In the genomic region with DNA sequence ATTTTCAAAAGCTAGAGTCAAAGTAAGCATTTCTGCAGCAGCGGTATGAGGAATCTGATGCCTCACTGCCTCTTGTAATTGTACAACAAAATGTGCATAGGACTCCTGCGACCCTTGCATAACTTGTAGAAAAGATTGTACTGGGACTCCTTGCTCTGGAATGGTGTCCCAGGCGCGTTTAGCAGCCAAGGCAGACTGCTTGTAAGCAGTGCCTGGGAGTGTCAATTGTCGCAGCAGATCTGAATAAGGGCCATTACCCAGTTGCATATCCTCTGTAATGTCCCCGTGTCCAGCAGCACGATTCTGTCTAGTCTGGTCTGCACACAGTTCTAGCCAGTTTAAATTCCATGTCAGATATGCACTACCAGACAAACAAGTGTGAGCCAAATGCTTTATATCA, we compare ENCODE assay signal across 21 cellular contexts.
DNase-seq lines count a peak whose midpoint lies in the region; ATAC-seq, FAIRE-seq and TF ChIP-seq lines count a peak whose summit lies in the region.
"Had no signal": no experiment of that assay in that cellular context is flagged by ENCODE, and none has a peak within 500 bp of the region (broad histone marks: within the 10 kb centered on the region; RNA-seq: fewer than 3 reads in every experiment).

No MANE protein-coding gene starts in this region.

- H3K9me3 ChIP-seq in K562 (replicated peaks; ENCODE audit: control insufficient read depth, insufficient read depth, low read depth, low read length) (peaks cover 20% of the 10 kb centered on the region), psoas muscle (no peaks in the 10 kb centered on the region), neural progenitor cell (ENCODE audit: low read depth) (no peaks in the 10 kb centered on the region)
- H3K9me3 ChIP-seq: BE2C, Caco-2 had no signal

- H3K4me3 ChIP-seq in K562, result no peak overlapping the region
- no peak overlapping the region for H3K4me3 ChIP-seq in psoas muscle
- no peak overlapping the region for H3K4me3 ChIP-seq in foreskin fibroblast (ENCODE audit: low read depth in 1 of 2, low read length in 2 of 2)
- H3K4me3 ChIP-seq in neural progenitor cell, result no peak overlapping the region
- H3K4me3 ChIP-seq: GM23248 had no signal

- no peak overlapping the region for H3K4me3 Mint-ChIP-seq in neural progenitor cell
- H3K4me3 Mint-ChIP-seq: CD4-positive, CD25-positive, alpha-beta regulatory T cell had no signal

- no peaks in the 10 kb centered on the region for H4K20me1 ChIP-seq in K562 (replicated peaks; ENCODE audit: control insufficient read depth, insufficient read depth, low read length)
- H4K20me1 ChIP-seq in neural progenitor cell (ENCODE audit: low read depth), result no peaks in the 10 kb centered on the region

- H3K9ac ChIP-seq in K562 (ENCODE audit: insufficient read depth in 1 of 2, low read depth in 2 of 2, low read length in 2 of 2), result no peak overlapping the region
- no peak overlapping the region for H3K9ac ChIP-seq in neural progenitor cell
- H3K9ac ChIP-seq: GM23248 had no signal

- no peak for ATAC-seq in K562
- peak in 2 of 4 donors; percentile 8 to 26 for ATAC-seq in psoas muscle

- H3K4me2 ChIP-seq in K562 (ENCODE audit: insufficient read depth, low read length) (no peak overlapping the region), neural progenitor cell (no peak overlapping the region)

- no peaks in the 10 kb centered on the region for H3K9me1 ChIP-seq in K562 (ENCODE audit: control insufficient read depth, insufficient read depth, low read length)

- peaks cover 8% of the 10 kb centered on the region for H3F3A ChIP-seq in neural progenitor cell (ENCODE audit: low read depth)

- no peak for TF ChIP-seq POLR2A in K562 (conservative IDR thresholded peaks at IDR 0.05)

- H3K4me1 Mint-ChIP-seq in neural progenitor cell, result peaks cover 26% of the 10 kb centered on the region

- WGBS in K562 (ENCODE audit: insufficient coverage, low coverage, missing lambda C conversion rate), result 92% methylated on average over 7 of the region's 7 CpGs
- WGBS in psoas muscle, 3 donors, result 28 to 53% (median 44%) methylated on average over 7 of the region's 7 CpGs

- intact Hi-C loops in K562 (cut with micrococcal nuclease), result no loop called here
- intact Hi-C loops in psoas muscle (cut with DNase I), result no loop called here

- no peak overlapping the region for H3K27ac Mint-ChIP-seq in neural progenitor cell
- H3K27ac Mint-ChIP-seq: CD4-positive, CD25-positive, alpha-beta regulatory T cell had no signal

- no peak for TF ChIP-seq EP300 in K562 (IDR thresholded peaks at IDR 0.05; ENCODE audit: low read length)

- H2AFZ ChIP-seq in K562 (ENCODE audit: low read depth, low read length), result no peak overlapping the region
- H2AFZ ChIP-seq in neural progenitor cell (replicated peaks), result no peak overlapping the region
- H2AFZ ChIP-seq: GM23248 had no signal

- no peak overlapping the region for H3K27ac ChIP-seq in K562 (ENCODE audit: extremely low read depth, low read depth, low read length)
- H3K27ac ChIP-seq in psoas muscle, result peak overlapping the region; percentile 92
- no peak overlapping the region for H3K27ac ChIP-seq in neural progenitor cell
- H3K27ac ChIP-seq: GM23248, HL-60 had no signal

- CTCF ChIA-PET in K562 (lab: Yijun Ruan, JAX; ENCODE audit: low intra/inter-chr PET ratio), result interaction anchor here (0.7 kb wide), 1 partner anchor 920 kb away, joined by 4 read pairs; no protein-coding TSS in a partner anchor

- H3K79me2 ChIP-seq in K562 (ENCODE audit: control insufficient read depth, insufficient read depth, low read length) (no peaks in the 10 kb centered on the region), neural progenitor cell (ENCODE audit: low read depth) (no peaks in the 10 kb centered on the region)

- FAIRE-seq in K562 (lab: Jason Lieb, UNC), result no peak
- FAIRE-seq: A204.1, D721Med, H54 had no signal

- TF ChIP-seq RAD21 in K562 (CRISPR knock-in tag; conservative IDR thresholded peaks at IDR 0.05 in 1 of 2, IDR thresholded peaks at IDR 0.05 in 1 of 2), result no peak

- POLR2A ChIA-PET in K562 (lab: Yijun Ruan, JAX), result interaction anchor here (4.5 kb wide), 1 partner anchor 10 kb away, joined by 53 read pairs; a partner anchor contains a TSS

- H3K36me3 ChIP-seq in K562 (ENCODE audit: control insufficient read depth, insufficient read depth, low read length) (peaks cover 9% of the 10 kb centered on the region; the same call in 2 of the 3 replicates), psoas muscle (ENCODE audit: insufficient read depth in 1 of 2, low read depth in 1 of 2) (no peaks in the 10 kb centered on the region), neural progenitor cell (no peaks in the 10 kb centered on the region)
- H3K36me3 ChIP-seq: BE2C had no signal

- peaks cover 2% of the 10 kb centered on the region for H3K27me3 Mint-ChIP-seq in neural progenitor cell (ENCODE audit: insufficient read depth, low read depth)

- no peaks in the 10 kb centered on the region for H3K36me3 Mint-ChIP-seq in neural progenitor cell
- H3K36me3 Mint-ChIP-seq: CD4-positive, CD25-positive, alpha-beta regulatory T cell had no signal

- in situ Hi-C loops in K562 (cut with MboI), result no loop called here

- BruUV-seq in K562 (replicated peaks; lab: Mats Ljungman, UMichigan), result no TSS peak

- H3K4me1 ChIP-seq in K562 (replicated peaks in 1 of 2; ENCODE audit: control insufficient read depth in 2 of 2, insufficient read depth in 2 of 2, low read length in 2 of 2) (peaks cover 0 to 40% of the 10 kb centered on the region in 2 experiments; a peak in 4 of 5 replicates), psoas muscle (peaks cover 34% of the 10 kb centered on the region), neural progenitor cell (no peaks in the 10 kb centered on the region)

- no peaks in the 10 kb centered on the region for H3K9me3 Mint-ChIP-seq in neural progenitor cell

- DNase-seq in K562 (ENCODE audit: extremely low read depth in 1 of 4, low spot score in 3 of 4) (no peak), left kidney (ENCODE audit: low read depth, low spot score) (peak; percentile 55), psoas muscle (peak in 1 of 2 donors; percentile 54), foreskin fibroblast (no peak), cerebellar cortex (ENCODE audit: low spot score) (no peak), NCI-H187 treated with DMSO at 0.1 percent for 48 hours (lab: John Stamatoyannopoulos, UW) (no peak), neural progenitor cell (ENCODE audit: low spot score) (no peak)
- DNase-seq: ACHN; BE2C; C1 segment of cervical spinal cord; Caco-2; CD4-positive, CD25-positive, alpha-beta regulatory T cell; GF-D8; GM23248; HCEC 1CT; IMR-90; KBM-7 had no signal

- TF ChIP-seq CTCF in K562 (IDR thresholded peaks at IDR 0.05 in 2 of 3, conservative IDR thresholded peaks at IDR 0.05 in 1 of 3; ENCODE audit: insufficient read depth in 2 of 3, low read depth in 1 of 3, low read length in 3 of 3) (no peak), psoas muscle (IDR thresholded peaks at IDR 0.05) (no peak), foreskin fibroblast (IDR thresholded peaks at IDR 0.05; ENCODE audit: low read depth, low read length) (no peak), neural progenitor cell (IDR thresholded peaks at IDR 0.05) (no peak)

- H3K27me3 ChIP-seq in K562 (ENCODE audit: control insufficient read depth in 2 of 2, insufficient read depth in 2 of 2, low read length in 2 of 2) (no peaks in the 10 kb centered on the region), psoas muscle (ENCODE audit: insufficient read depth in 3 of 3, low read length in 2 of 3) (no peaks in the 10 kb centered on the region), neural progenitor cell (no peaks in the 10 kb centered on the region)
- H3K27me3 ChIP-seq: BE2C had no signal

TF ChIP-seq in K562, 482 proteins besides CTCF, POLR2A, EP300 and RAD21:
- TF ChIP-seq ZNF217 (CRISPR knock-in tag; IDR thresholded peaks at IDR 0.05), result no peak
- no peak for TF ChIP-seq MED1 (CRISPR knock-in tag; IDR thresholded peaks at IDR 0.05; ENCODE audit: borderline replicate concordance)
- peak; percentile 8; the same call in 1 of the 2 replicates for TF ChIP-seq ERF (CRISPR knock-in tag; IDR thresholded peaks at IDR 0.05)
- no peak for TF ChIP-seq CC2D1A (IDR thresholded peaks at IDR 0.05)
